Comparison of ENCODE assay signal across 1 cellular context in genomic region chr3:51942603-51943450, GRCh38.
TF ChIP-seq lines count a peak whose summit lies in the region.

No MANE protein-coding gene starts in this region.

TF ChIP-seq in HepG2, 621 proteins besides CTCF, POLR2A, EP300 and RAD21 (continued from another document and continues in another):
- TF ChIP-seq, protein P1, sequence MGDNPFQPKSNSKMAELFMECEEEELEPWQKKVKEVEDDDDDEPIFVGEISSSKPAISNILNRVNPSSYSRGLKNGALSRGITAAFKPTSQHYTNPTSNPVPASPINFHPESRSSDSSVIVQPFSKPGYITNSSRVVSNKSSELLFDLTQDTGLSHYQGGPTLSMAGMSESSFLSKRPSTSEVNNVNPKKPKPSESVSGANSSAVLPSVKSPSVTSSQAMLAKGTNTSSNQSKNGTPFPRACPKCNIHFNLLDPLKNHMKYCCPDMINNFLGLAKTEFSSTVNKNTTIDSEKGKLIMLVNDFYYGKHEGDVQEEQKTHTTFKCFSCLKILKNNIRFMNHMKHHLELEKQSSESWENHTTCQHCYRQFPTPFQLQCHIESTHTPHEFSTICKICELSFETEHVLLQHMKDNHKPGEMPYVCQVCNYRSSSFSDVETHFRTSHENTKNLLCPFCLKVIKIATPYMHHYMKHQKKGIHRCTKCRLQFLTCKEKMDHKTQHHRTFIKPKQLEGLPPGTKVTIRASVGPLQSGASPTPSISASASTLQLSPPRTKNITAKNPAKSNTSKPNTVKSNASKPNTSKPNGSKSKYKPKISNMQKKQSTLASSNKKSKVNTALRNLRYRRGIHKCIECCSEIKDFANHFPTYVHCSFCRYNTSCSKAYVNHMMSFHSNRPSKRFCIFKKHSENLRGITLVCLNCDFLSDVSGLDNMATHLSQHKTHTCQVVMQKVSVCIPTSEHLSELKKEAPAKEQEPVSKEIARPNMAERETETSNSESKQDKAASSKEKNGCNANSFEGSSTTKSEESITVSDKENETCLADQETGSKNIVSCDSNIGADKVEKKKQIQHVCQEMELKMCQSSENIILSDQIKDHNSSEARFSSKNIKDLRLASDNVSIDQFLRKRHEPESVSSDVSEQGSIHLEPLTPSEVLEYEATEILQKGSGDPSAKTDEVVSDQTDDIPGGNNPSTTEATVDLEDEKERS (CRISPR knock-in tag; IDR thresholded peaks at IDR 0.05), result 0 out of 2 replicates have a peak, but pooled peaks have one; percentile 7
- TF ChIP-seq ESRRA (CRISPR knock-in tag; IDR thresholded peaks at IDR 0.05; ENCODE audit: low read depth) (no peak), ZNF343 (CRISPR knock-in tag; IDR thresholded peaks at IDR 0.05) (0 out of 2 replicates have a peak, but pooled peaks have one; percentile 10), ZNF616 (CRISPR knock-in tag; IDR thresholded peaks at IDR 0.05; ENCODE audit: low read depth) (peak; percentile 79; the same call in 1 of the 2 replicates), MED1 (CRISPR knock-in tag; IDR thresholded peaks at IDR 0.05) (peak; percentile 47; the same call in 1 of the 2 replicates), ZNF749 (CRISPR knock-in tag; IDR thresholded peaks at IDR 0.05; ENCODE audit: borderline replicate concordance) (no peak), ZNF784 (CRISPR knock-in tag; IDR thresholded peaks at IDR 0.05; ENCODE audit: borderline replicate concordance) (0 out of 2 replicates have a peak, but pooled peaks have one; percentile 0), ARHGAP35 (CRISPR knock-in tag; IDR thresholded peaks at IDR 0.05; ENCODE audit: borderline replicate concordance) (0 out of 2 replicates have a peak, but pooled peaks have one; percentile 6), ZNF605 (CRISPR knock-in tag; IDR thresholded peaks at IDR 0.05) (peak; percentile 90; the same call in 1 of the 2 replicates), PHF8 (CRISPR knock-in tag; IDR thresholded peaks at IDR 0.05) (peak; percentile 75), TEAD3 (CRISPR knock-in tag; optimal IDR thresholded peaks at IDR 0.05; ENCODE audit: borderline replicate concordance) (peak; percentile 7), ZNF136 (CRISPR knock-in tag; IDR thresholded peaks at IDR 0.05; ENCODE audit: low read depth) (no peak), ZNF251 (CRISPR knock-in tag; IDR thresholded peaks at IDR 0.05) (0 out of 2 replicates have a peak, but pooled peaks have one; percentile 1), ZNF503 (CRISPR knock-in tag; IDR thresholded peaks at IDR 0.05) (0 out of 2 replicates have a peak, but pooled peaks have one; percentile 13), ATF7 (IDR thresholded peaks at IDR 0.05) (no peak), ATF7 (CRISPR knock-in tag; IDR thresholded peaks at IDR 0.05) (no peak), POLR2AphosphoS5 (IDR thresholded peaks at IDR 0.05; ENCODE audit: low read depth, low read length) (peak; percentile 76), SAP130 (CRISPR knock-in tag; IDR thresholded peaks at IDR 0.05; ENCODE audit: low read depth) (peak; percentile 65; the same call in 1 of the 2 replicates), ZNF143 (CRISPR knock-in tag; IDR thresholded peaks at IDR 0.05) (0 out of 2 replicates have a peak, but pooled peaks have one; percentile 14), ATF4 (CRISPR knock-in tag; IDR thresholded peaks at IDR 0.05) (no peak), JUN (CRISPR knock-in tag; IDR thresholded peaks at IDR 0.05) (no peak), ZNF225 (CRISPR knock-in tag; IDR thresholded peaks at IDR 0.05) (0 out of 2 replicates have a peak, but pooled peaks have one; percentile 21), ZGPAT (CRISPR knock-in tag; IDR thresholded peaks at IDR 0.05) (peak; percentile 9; the same call in 1 of the 2 replicates), MEIS1 (CRISPR knock-in tag; IDR thresholded peaks at IDR 0.05; ENCODE audit: borderline replicate concordance) (0 out of 2 replicates have a peak, but pooled peaks have one; percentile 4), SYNCRIP (IDR thresholded peaks at IDR 0.05; ENCODE audit: insufficient read depth, low read depth, low read length) (no peak), ZNF614 (CRISPR knock-in tag; IDR thresholded peaks at IDR 0.05; ENCODE audit: borderline replicate concordance) (peak; percentile 61; the same call in 1 of the 2 replicates), ZNF124 (CRISPR knock-in tag; IDR thresholded peaks at IDR 0.05) (0 out of 2 replicates have a peak, but pooled peaks have one; percentile 27), MAZ (IDR thresholded peaks at IDR 0.05; ENCODE audit: borderline replicate concordance, low read depth, low read length) (peak; percentile 11; the same call in 1 of the 2 replicates), MAZ (CRISPR knock-in tag; IDR thresholded peaks at IDR 0.05; ENCODE audit: low read depth) (no peak), ZNF296 (CRISPR knock-in tag; conservative IDR thresholded peaks at IDR 0.05) (peak; percentile 68; the same call in 1 of the 2 replicates), KDM4B (CRISPR knock-in tag; IDR thresholded peaks at IDR 0.05) (no peak), SP5 (CRISPR knock-in tag; IDR thresholded peaks at IDR 0.05; ENCODE audit: borderline replicate concordance, low read depth) (peak; percentile 30; the same call in 1 of the 2 replicates), ETV5 (CRISPR knock-in tag; IDR thresholded peaks at IDR 0.05; ENCODE audit: borderline replicate concordance) (no peak; the same call in 1 of the 2 replicates), ZNF558 (CRISPR knock-in tag; IDR thresholded peaks at IDR 0.05; ENCODE audit: borderline replicate concordance) (peak; percentile 36; the same call in 1 of the 2 replicates), POGZ (CRISPR knock-in tag; IDR thresholded peaks at IDR 0.05) (peak; percentile 5; the same call in 1 of the 2 replicates), ATF7-NPFF (CRISPR knock-in tag; IDR thresholded peaks at IDR 0.05; ENCODE audit: low read depth) (no peak), ZNF777 (CRISPR knock-in tag; IDR thresholded peaks at IDR 0.05) (no peak), NCOR1 (IDR thresholded peaks at IDR 0.05; ENCODE audit: borderline replicate concordance, low read length) (0 out of 2 replicates have a peak, but pooled peaks have one; percentile 19)
- TF ChIP-seq, protein P2, sequence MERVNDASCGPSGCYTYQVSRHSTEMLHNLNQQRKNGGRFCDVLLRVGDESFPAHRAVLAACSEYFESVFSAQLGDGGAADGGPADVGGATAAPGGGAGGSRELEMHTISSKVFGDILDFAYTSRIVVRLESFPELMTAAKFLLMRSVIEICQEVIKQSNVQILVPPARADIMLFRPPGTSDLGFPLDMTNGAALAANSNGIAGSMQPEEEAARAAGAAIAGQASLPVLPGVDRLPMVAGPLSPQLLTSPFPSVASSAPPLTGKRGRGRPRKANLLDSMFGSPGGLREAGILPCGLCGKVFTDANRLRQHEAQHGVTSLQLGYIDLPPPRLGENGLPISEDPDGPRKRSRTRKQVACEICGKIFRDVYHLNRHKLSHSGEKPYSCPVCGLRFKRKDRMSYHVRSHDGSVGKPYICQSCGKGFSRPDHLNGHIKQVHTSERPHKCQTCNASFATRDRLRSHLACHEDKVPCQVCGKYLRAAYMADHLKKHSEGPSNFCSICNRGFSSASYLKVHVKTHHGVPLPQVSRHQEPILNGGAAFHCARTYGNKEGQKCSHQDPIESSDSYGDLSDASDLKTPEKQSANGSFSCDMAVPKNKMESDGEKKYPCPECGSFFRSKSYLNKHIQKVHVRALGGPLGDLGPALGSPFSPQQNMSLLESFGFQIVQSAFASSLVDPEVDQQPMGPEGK (CRISPR knock-in tag; IDR thresholded peaks at IDR 0.05), result peak; percentile 32; the same call in 1 of the 2 replicates
- TF ChIP-seq, protein P3, sequence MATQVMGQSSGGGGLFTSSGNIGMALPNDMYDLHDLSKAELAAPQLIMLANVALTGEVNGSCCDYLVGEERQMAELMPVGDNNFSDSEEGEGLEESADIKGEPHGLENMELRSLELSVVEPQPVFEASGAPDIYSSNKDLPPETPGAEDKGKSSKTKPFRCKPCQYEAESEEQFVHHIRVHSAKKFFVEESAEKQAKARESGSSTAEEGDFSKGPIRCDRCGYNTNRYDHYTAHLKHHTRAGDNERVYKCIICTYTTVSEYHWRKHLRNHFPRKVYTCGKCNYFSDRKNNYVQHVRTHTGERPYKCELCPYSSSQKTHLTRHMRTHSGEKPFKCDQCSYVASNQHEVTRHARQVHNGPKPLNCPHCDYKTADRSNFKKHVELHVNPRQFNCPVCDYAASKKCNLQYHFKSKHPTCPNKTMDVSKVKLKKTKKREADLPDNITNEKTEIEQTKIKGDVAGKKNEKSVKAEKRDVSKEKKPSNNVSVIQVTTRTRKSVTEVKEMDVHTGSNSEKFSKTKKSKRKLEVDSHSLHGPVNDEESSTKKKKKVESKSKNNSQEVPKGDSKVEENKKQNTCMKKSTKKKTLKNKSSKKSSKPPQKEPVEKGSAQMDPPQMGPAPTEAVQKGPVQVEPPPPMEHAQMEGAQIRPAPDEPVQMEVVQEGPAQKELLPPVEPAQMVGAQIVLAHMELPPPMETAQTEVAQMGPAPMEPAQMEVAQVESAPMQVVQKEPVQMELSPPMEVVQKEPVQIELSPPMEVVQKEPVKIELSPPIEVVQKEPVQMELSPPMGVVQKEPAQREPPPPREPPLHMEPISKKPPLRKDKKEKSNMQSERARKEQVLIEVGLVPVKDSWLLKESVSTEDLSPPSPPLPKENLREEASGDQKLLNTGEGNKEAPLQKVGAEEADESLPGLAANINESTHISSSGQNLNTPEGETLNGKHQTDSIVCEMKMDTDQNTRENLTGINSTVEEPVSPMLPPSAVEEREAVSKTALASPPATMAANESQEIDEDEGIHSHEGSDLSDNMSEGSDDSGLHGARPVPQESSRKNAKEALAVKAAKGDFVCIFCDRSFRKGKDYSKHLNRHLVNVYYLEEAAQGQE (IDR thresholded peaks at IDR 0.05; ENCODE audit: borderline replicate concordance in 1 of 2, low read depth in 1 of 2, low read length in 2 of 2), result peak in 1 of 2 experiments; percentile 50; a peak in 1 of 4 replicates
- TF ChIP-seq, protein P4, sequence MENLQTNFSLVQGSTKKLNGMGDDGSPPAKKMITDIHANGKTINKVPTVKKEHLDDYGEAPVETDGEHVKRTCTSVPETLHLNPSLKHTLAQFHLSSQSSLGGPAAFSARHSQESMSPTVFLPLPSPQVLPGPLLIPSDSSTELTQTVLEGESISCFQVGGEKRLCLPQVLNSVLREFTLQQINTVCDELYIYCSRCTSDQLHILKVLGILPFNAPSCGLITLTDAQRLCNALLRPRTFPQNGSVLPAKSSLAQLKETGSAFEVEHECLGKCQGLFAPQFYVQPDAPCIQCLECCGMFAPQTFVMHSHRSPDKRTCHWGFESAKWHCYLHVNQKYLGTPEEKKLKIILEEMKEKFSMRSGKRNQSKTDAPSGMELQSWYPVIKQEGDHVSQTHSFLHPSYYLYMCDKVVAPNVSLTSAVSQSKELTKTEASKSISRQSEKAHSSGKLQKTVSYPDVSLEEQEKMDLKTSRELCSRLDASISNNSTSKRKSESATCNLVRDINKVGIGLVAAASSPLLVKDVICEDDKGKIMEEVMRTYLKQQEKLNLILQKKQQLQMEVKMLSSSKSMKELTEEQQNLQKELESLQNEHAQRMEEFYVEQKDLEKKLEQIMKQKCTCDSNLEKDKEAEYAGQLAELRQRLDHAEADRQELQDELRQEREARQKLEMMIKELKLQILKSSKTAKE (CRISPR knock-in tag; IDR thresholded peaks at IDR 0.05; ENCODE audit: borderline replicate concordance), result peak; percentile 77
